ENCODE assay signal across 23 cellular contexts in the genomic region with DNA sequence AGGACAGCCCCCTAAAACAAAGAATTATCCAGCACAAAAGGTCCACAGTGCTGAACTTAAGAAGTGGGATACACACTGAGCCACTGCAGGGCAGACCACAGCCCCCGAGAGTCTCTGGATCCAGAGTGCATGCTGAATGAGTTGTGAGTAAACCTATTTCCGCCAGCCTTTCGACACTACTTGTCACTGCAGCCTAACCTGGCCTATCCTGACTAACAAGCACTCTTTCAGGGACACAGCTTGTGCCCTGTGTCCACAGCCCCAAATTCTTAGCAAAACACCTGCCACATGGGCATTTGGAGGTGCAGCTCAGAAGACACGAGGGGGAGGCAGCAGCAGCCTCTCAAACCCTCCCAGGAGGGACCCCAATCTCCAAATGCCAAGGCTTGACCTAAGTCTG.
"Had no signal": no experiment of that assay in that cellular context is flagged by ENCODE, and none has a peak within 500 bp of the region (broad histone marks: within the 10 kb centered on the region; RNA-seq: fewer than 3 reads in every experiment).

No MANE protein-coding gene starts in this region.

- H3K9me3 ChIP-seq: neutrophil, stomach, testis, upper lobe of left lung had no signal

- H3K4me3 ChIP-seq: coronary artery, lung, skin epidermis, stomach, testis, upper lobe of left lung had no signal

- H3K36me3 Mint-ChIP-seq: activated naive CD4-positive, alpha-beta T cell treated with anti-CD3 and anti-CD28 coated beads, Interleukin-2, amount 50 U/mL, for 24 hours had no signal

- H3K4me1 ChIP-seq: parathyroid adenoma had no signal

- H3K27ac ChIP-seq: parathyroid adenoma, stomach, testis, upper lobe of left lung had no signal

- H3K27ac Mint-ChIP-seq: activated naive CD4-positive, alpha-beta T cell treated with anti-CD3 and anti-CD28 coated beads, Interleukin-2, amount 50 U/mL, for 24 hours had no signal

- H3K36me3 ChIP-seq: stomach, upper lobe of left lung had no signal

- H3K27me3 Mint-ChIP-seq: activated naive CD4-positive, alpha-beta T cell treated with anti-CD3 and anti-CD28 coated beads, Interleukin-2, amount 50 U/mL, for 24 hours; brain had no signal

- H3K27me3 ChIP-seq: foreskin keratinocyte, neutrophil, stomach, testis, upper lobe of left lung had no signal

- H3K9me3 Mint-ChIP-seq: activated naive CD4-positive, alpha-beta T cell treated with anti-CD3 and anti-CD28 coated beads, Interleukin-2, amount 50 U/mL, for 24 hours had no signal

- H3K4me3 Mint-ChIP-seq: activated naive CD4-positive, alpha-beta T cell treated with anti-CD3 and anti-CD28 coated beads, Interleukin-2, amount 50 U/mL, for 24 hours; brain had no signal

- DNase-seq: activated CD4-positive, CD25-positive, alpha-beta regulatory T cell treated with anti-CD3 and anti-CD28 coated beads, Interleukin-2, amount 50 U/mL, for 72 hours; activated effector memory CD4-positive, alpha-beta T cell treated with Interleukin-2 at 50 U/mL for 16 hours; activated T-cell treated with anti-CD3 and anti-CD28 coated beads, Interleukin-2, amount 50 U/mL, for 1 hour; central memory CD4-positive, alpha-beta T cell; effector CD4-positive, alpha-beta T cell; foreskin keratinocyte; head of caudate nucleus; left colon; midbrain; retina; stimulated activated CD4-positive, alpha-beta T cell treated with anti-CD3 and anti-CD28 coated beads, Interleukin-4, amount 100 ng/mL, for 24 hours; stomach; T-helper 9 cell; testis; upper lobe of left lung had no signal

- FAIRE-seq: islet of Langerhans had no signal

- ATAC-seq: foreskin keratinocyte, left colon had no signal
